9 cellular contexts compared by ENCODE assay signal in genomic region chr17:46264456-46265198, GRCh38. TPM values are rescaled to one million over a fixed set of nuclear protein-coding genes. Genes with fewer than 3 reads are reported as not detected.
DNase-seq lines count a peak whose midpoint lies in the region; ATAC-seq, FAIRE-seq and TF ChIP-seq lines count a peak whose summit lies in the region.
"Had no signal": no experiment of that assay in that cellular context is flagged by ENCODE, and none has a peak within 500 bp of the region (broad histone marks: within the 10 kb centered on the region; RNA-seq: fewer than 3 reads in every experiment).

No MANE protein-coding gene starts in this region.

- H3K9me3 Mint-ChIP-seq in endodermal cell, result no peaks in the 10 kb centered on the region

- H3K36me3 Mint-ChIP-seq in endodermal cell (ENCODE audit: low read depth), result peaks cover 4% of the 10 kb centered on the region

- WGBS in endodermal cell (ENCODE audit: insufficient coverage in 1 of 2, insufficient read length in 1 of 2), 2 experiments, result 67 to 86% methylated on average over 2 to 3 of the region's 3 CpGs
- 46 to 55% (median 48%) methylated on average over 3 of the region's 3 CpGs for WGBS in small intestine, 3 donors

- H3K27ac Mint-ChIP-seq in endodermal cell, result peak overlapping the region; percentile 18

- peak; percentile 19 for DNase-seq in activated effector memory CD4-positive, alpha-beta T cell treated with Interleukin-2 at 50 U/mL for 16 hours
- no peak for DNase-seq in activated effector memory CD4-positive, alpha-beta T cell treated with anti-CD3 and anti-CD28 coated beads, Interleukin-2, amount 50 U/mL, for 16 hours
- DNase-seq in SK-MEL-5 (ENCODE audit: low read depth, low spot score), result peak; percentile 32
- peak; percentile 79 for DNase-seq in endodermal cell
- DNase-seq in small intestine, result peak; percentile 42
- no peak for DNase-seq in NCI-H2029 (lab: John Stamatoyannopoulos, UW)
- DNase-seq in NCI-H526 (lab: John Stamatoyannopoulos, UW), result no peak

- H3K4me3 ChIP-seq in endodermal cell (ENCODE audit: low read length) (no peak overlapping the region), small intestine (ENCODE audit: low read depth in 1 of 2, low read length in 2 of 2) (no peak overlapping the region)

- no peak for FAIRE-seq in small intestine (lab: Jason Lieb, UNC)
- FAIRE-seq: islet of Langerhans had no signal

- no peak overlapping the region for H3K9ac ChIP-seq in endodermal cell (ENCODE audit: extremely low read depth, low read length, poor library complexity, severe bottlenecking)

- peaks cover 7% of the 10 kb centered on the region for H3K4me1 ChIP-seq in endodermal cell (ENCODE audit: control insufficient read depth, insufficient read depth, low read length)
- no peaks in the 10 kb centered on the region for H3K4me1 ChIP-seq in small intestine (ENCODE audit: control insufficient read depth in 2 of 2, insufficient read depth in 1 of 2, low read depth in 1 of 2, low read length in 1 of 2)

- no peak overlapping the region for H3K27ac ChIP-seq in endodermal cell (ENCODE audit: low read depth, low read length)
- peak overlapping the region; percentile 60 to 74 for H3K27ac ChIP-seq in small intestine (ENCODE audit: low read depth in 1 of 2, low read length in 1 of 2)

- peaks cover 66% of the 10 kb centered on the region for H3K27me3 Mint-ChIP-seq in endodermal cell (ENCODE audit: insufficient read depth)

- in situ Hi-C loops in SK-MEL-5 (cut with HindIII; ENCODE audit: low pct_unique_long_range_greater_than_20kb, low sequenced_read_pairs), result no loop called here

- H3K36me3 ChIP-seq in endodermal cell (ENCODE audit: control insufficient read depth, insufficient read depth, low read length) (no peaks in the 10 kb centered on the region), small intestine (ENCODE audit: control insufficient read depth in 2 of 2, insufficient read depth in 2 of 2, low read length in 2 of 2) (no peaks in the 10 kb centered on the region)

- ATAC-seq in GM18519 (IDR thresholded peaks at IDR 0.05; ENCODE audit: low FRiP score, unreplicated experiment), result no peak

- H3K27me3 ChIP-seq in endodermal cell (ENCODE audit: control insufficient read depth, insufficient read depth, low read length, poor library complexity, severe bottlenecking) (peaks cover 35% of the 10 kb centered on the region), small intestine (ENCODE audit: control insufficient read depth in 2 of 2, insufficient read depth in 2 of 2, low read length in 2 of 2) (no peaks in the 10 kb centered on the region)

- H3K9me3 ChIP-seq in endodermal cell (ENCODE audit: control insufficient read depth, low read length), result no peaks in the 10 kb centered on the region
- no peaks in the 10 kb centered on the region for H3K9me3 ChIP-seq in small intestine (ENCODE audit: control insufficient read depth, low read depth)

- no peak overlapping the region for H3K4me3 Mint-ChIP-seq in endodermal cell

- H3K4me1 Mint-ChIP-seq in endodermal cell, result peaks cover 33% of the 10 kb centered on the region

- no peak for TF ChIP-seq CTCF in endodermal cell (conservative IDR thresholded peaks at IDR 0.05)

RNA-seq across cellular contexts. Expression of gene LRRC37A, which starts 30.3 kb away (rescaled TPM):
- 2.3 and 2.5 TPM in 2 replicates for total RNA-seq in SK-MEL-5 (2014; rRNA removed; shearing (Covaris generic))
- polyA plus RNA-seq in SK-MEL-5 (2015; cell fraction: cytosol; rRNA removed), result 0.69 and 2.3 TPM in 2 replicates
- 6.9 and 8.3 TPM in 2 replicates for polyA plus RNA-seq in SK-MEL-5 (2015; cell fraction: nucleus; rRNA removed)
- total RNA-seq in endodermal cell, result 1 to 10 TPM; 4.9 to 5.6 TPM
- 2.7 TPM for polyA plus RNA-seq in endodermal cell (2013, experiment 1 of 2)
- polyA plus RNA-seq in endodermal cell (2013, experiment 2 of 2), result 2.7 TPM
- 1 to 10 TPM in 1 of 3 donors, under 1 TPM in 2; 0.27 to 2.2 (median 0.81) TPM for polyA plus RNA-seq in small intestine

Comparison
In these comparisons a context has a peak if more than half of its experiments do, and no peak if none do; other contexts are left out.
1. DNase-seq: peak in activated effector memory CD4-positive, alpha-beta T cell treated with Interleukin-2 at 50 U/mL for 16 hours (single experiment), SK-MEL-5 (single experiment), endodermal cell (single experiment) and small intestine (single experiment); none in activated effector memory CD4-positive, alpha-beta T cell treated with anti-CD3 and anti-CD28 coated beads, Interleukin-2, amount 50 U/mL, for 16 hours (single experiment), NCI-H2029 (single experiment) and NCI-H526 (0 of 2).